In the genomic region with DNA sequence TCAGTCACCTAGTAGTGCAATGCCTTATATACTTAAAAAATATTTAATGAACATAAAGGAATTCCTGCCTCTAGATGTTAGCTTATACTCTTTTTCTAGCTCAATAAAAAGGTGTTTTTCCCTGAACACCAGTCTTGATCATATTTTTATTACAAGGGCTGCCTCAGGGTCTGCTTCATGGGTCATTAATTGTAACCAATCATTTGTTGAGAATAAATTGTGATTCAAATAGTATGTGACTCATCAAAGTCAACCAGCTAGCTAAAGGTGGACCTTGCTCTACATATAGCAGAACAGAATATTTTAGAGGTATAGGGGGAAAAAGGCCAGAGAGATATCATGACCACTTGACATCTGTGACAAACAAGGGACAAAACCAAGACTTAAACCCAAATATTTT, we compare ENCODE assay signal across 22 cellular contexts.
DNase-seq lines count a peak whose midpoint lies in the region; ATAC-seq, FAIRE-seq and TF ChIP-seq lines count a peak whose summit lies in the region.
"Had no signal": no experiment of that assay in that cellular context is flagged by ENCODE, and none has a peak within 500 bp of the region (broad histone marks: within the 10 kb centered on the region; RNA-seq: fewer than 3 reads in every experiment).

No MANE protein-coding gene starts in this region.

- H3K27me3 Mint-ChIP-seq in endodermal cell (ENCODE audit: insufficient read depth) = no peaks in the 10 kb centered on the region
- H3K27me3 Mint-ChIP-seq: CD8-positive, alpha-beta memory T cell; IgD-negative memory B cell had no signal

- FAIRE-seq in D721Med (lab: Jason Lieb, UNC) (peak; percentile 67), RCC 7860 (lab: Jason Lieb, UNC) (peak; percentile 90)
- FAIRE-seq: GM18507, H54 had no signal

- no peaks in the 10 kb centered on the region for H3K9me3 ChIP-seq in endodermal cell (ENCODE audit: control insufficient read depth, low read length)
- H3K9me3 ChIP-seq in right atrium auricular region = no peaks in the 10 kb centered on the region
- H3K9me3 ChIP-seq: BLaER1, Caco-2 had no signal

- H3K27ac Mint-ChIP-seq in endodermal cell = peak overlapping the region; percentile 64
- H3K27ac Mint-ChIP-seq: CD8-positive, alpha-beta memory T cell; IgD-negative memory B cell had no signal

- ATAC-seq in GM21619 (IDR thresholded peaks at IDR 0.05; ENCODE audit: unreplicated experiment) = no peak
- ATAC-seq: HCT116 had no signal

- peaks cover 6% of the 10 kb centered on the region for H3K9me3 Mint-ChIP-seq in endodermal cell
- H3K9me3 Mint-ChIP-seq: CD8-positive, alpha-beta memory T cell; IgD-negative memory B cell had no signal

- TF ChIP-seq CTCF in D721Med (IDR thresholded peaks at IDR 0.05; ENCODE audit: insufficient read depth, missing control alignments) (no peak), endodermal cell (conservative IDR thresholded peaks at IDR 0.05) (no peak), right atrium auricular region (IDR thresholded peaks at IDR 0.05) (no peak)

- H3K27ac ChIP-seq in endodermal cell (ENCODE audit: low read depth, low read length) (no peak overlapping the region), right atrium auricular region (no peak overlapping the region)
- H3K27ac ChIP-seq: BLaER1, GM23248 had no signal

- H3K4me1 Mint-ChIP-seq in endodermal cell = no peaks in the 10 kb centered on the region

- no peak overlapping the region for H3K4me3 Mint-ChIP-seq in endodermal cell
- H3K4me3 Mint-ChIP-seq: CD8-positive, alpha-beta memory T cell; IgD-negative memory B cell had no signal

- DNase-seq in D721Med (ENCODE audit: insufficient read length, low spot score) = no peak
- DNase-seq in RCC 7860 (ENCODE audit: low spot score) = peak; percentile 52
- no peak for DNase-seq in endodermal cell
- peak; percentile 7 for DNase-seq in kidney glomerular epithelial cell (lab: John Stamatoyannopoulos, UW)
- no peak for DNase-seq in right atrium auricular region (ENCODE audit: low spot score)
- no peak for DNase-seq in DMS114 treated with DMSO at 0.1 percent for 48 hours (lab: John Stamatoyannopoulos, UW; ENCODE audit: unreplicated experiment)
- no peak for DNase-seq in cerebellar nuclear complex (lab: John Stamatoyannopoulos, UW)
- DNase-seq: 8988T; AML-193; Caco-2; CD8-positive, alpha-beta memory T cell; DMS 273 treated with DMSO at 0.1 percent for 48 hours; DMS79 treated with DMSO at 0.1 percent for 48 hours; EL; GDM1; GM23248 had no signal

- H3K36me3 ChIP-seq in endodermal cell (ENCODE audit: control insufficient read depth, insufficient read depth, low read length) (peaks cover 70% of the 10 kb centered on the region), right atrium auricular region (peaks cover 14% of the 10 kb centered on the region)

- no peak overlapping the region for H3K9ac ChIP-seq in endodermal cell (ENCODE audit: extremely low read depth, low read length, poor library complexity, severe bottlenecking)
- H3K9ac ChIP-seq: BLaER1, GM23248 had no signal

- H3K4me1 ChIP-seq in endodermal cell (ENCODE audit: control insufficient read depth, insufficient read depth, low read length) (no peaks in the 10 kb centered on the region), right atrium auricular region (no peaks in the 10 kb centered on the region)
- H3K4me1 ChIP-seq: Caco-2 had no signal

- peaks cover 72% of the 10 kb centered on the region for H3K36me3 Mint-ChIP-seq in endodermal cell (ENCODE audit: low read depth)

- H3K27me3 ChIP-seq in endodermal cell (ENCODE audit: control insufficient read depth, insufficient read depth, low read length, poor library complexity, severe bottlenecking) (no peaks in the 10 kb centered on the region), right atrium auricular region (no peaks in the 10 kb centered on the region)
- H3K27me3 ChIP-seq: BLaER1 had no signal

- H3K4me3 ChIP-seq in endodermal cell (ENCODE audit: low read length) (no peak overlapping the region), right atrium auricular region (no peak overlapping the region)
- H3K4me3 ChIP-seq: BLaER1, GM23248 had no signal

Comparison
In these comparisons a context has a peak if more than half of its experiments do, and no peak if none do; other contexts are left out.
1. DNase-seq: peak in RCC 7860 (single experiment) and kidney glomerular epithelial cell (single experiment); none in D721Med (single experiment), endodermal cell (single experiment), right atrium auricular region (single experiment), DMS114 treated with DMSO at 0.1 percent for 48 hours (single experiment) and cerebellar nuclear complex (0 of 2).